Comparison of ENCODE assay signal across 28 cellular contexts in the genomic region with DNA sequence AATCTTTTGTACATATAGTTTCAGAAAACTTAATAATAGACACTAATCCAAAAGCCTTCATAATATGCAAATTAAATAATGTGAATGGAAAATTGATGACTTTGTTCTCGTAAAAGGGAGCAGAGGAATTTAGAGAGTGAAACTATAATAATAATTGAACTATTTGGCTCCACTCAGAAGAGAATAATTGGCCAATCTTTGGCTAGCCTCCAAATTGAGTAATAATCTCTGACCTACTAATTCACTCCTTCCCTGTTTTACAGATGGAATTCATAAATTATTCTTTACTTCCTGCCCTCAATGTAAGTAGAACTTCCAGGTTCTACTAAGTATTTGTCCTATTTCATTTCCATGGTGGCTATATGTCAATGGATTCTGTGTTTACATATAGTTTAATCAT. TPM values are rescaled to one million over a fixed set of nuclear protein-coding genes. Genes with fewer than 3 reads are reported as not detected.
DNase-seq lines count a peak whose midpoint lies in the region; ATAC-seq, FAIRE-seq and TF ChIP-seq lines count a peak whose summit lies in the region.
"Had no signal": no experiment of that assay in that cellular context is flagged by ENCODE, and none has a peak within 500 bp of the region (broad histone marks: within the 10 kb centered on the region; RNA-seq: fewer than 3 reads in every experiment).

No MANE protein-coding gene starts in this region.

- H4K20me1 ChIP-seq in GM23248 (ENCODE audit: insufficient read depth): no peaks in the 10 kb centered on the region

- intact Hi-C loops in dorsolateral prefrontal cortex (cut with DNase I): no loop called here

- no peak for ATAC-seq in GM18873 (IDR thresholded peaks at IDR 0.05; ENCODE audit: low FRiP score, unreplicated experiment)
- ATAC-seq: gastroesophageal sphincter; natural killer cell treated with Interleukin-12 subunit alpha and Interleukin-12 subunit beta and Interleukin-15 and Interleukin-18, amount 100 ng/mL, for 72 hours; right cardiac atrium had no signal

- WGBS in GM23248 (ENCODE audit: low coverage in 1 of 2, low lambda C conversion rate in 2 of 2, missing lambda C conversion rate in 2 of 2), 2 experiments: 5 to 11% methylated on average over 1 of the region's 1 CpG

- DNase-seq in GM23248 (peak; percentile 22), NOMO-1 (lab: John Stamatoyannopoulos, UW; ENCODE audit: unreplicated experiment in 2 of 2) (peak; percentile 38 to 72), bronchial epithelial cell (ENCODE audit: low read depth) (peak; percentile 74), foreskin fibroblast (peak; percentile 6 to 54), dorsolateral prefrontal cortex (no peak), DMS53 (lab: John Stamatoyannopoulos, UW) (no peak)
- DNase-seq in activated T-cell treated with anti-CD3 and anti-CD28 coated beads, Interleukin-2, amount 50 U/mL, for 48 hours: no peak
- DNase-seq: ACHN; activated naive CD4-positive, alpha-beta T cell treated with anti-CD3 and anti-CD28 coated beads for 36 hours; activated T-cell treated with anti-CD3 and anti-CD28 coated beads, Interleukin-2, amount 50 U/mL, for 1 hour; aorta; H7; hypothalamus; NCI-H2081 treated with DMSO at 0.1 percent for 48 hours; right cardiac atrium; stimulated activated CD4-positive, alpha-beta T cell treated with anti-CD3 and anti-CD28 coated beads, Interleukin-12 subunit alpha, Interleukin-12 subunit beta, amount 100 ng/mL, for 4 hours; stimulated activated CD4-positive, alpha-beta T cell treated with anti-CD3 and anti-CD28 coated beads, Interleukin-4, amount 100 ng/mL, for 4 hours; stimulated activated naive CD4-positive, alpha-beta T cell had no signal

- H3K27ac ChIP-seq in GM23248 (no peak overlapping the region), dorsolateral prefrontal cortex (peak overlapping the region in 12 of 59 donors; percentile 8 to 73 (median 28))
- H3K27ac ChIP-seq: C4-2B, gastroesophageal sphincter, SJSA1, thoracic aorta, vagina had no signal

- in situ Hi-C loops in GM23248 (cut with MboI): no loop called here

- peaks cover 19% of the 10 kb centered on the region for H3K4me1 ChIP-seq in GM23248 (ENCODE audit: insufficient read depth)
- H3K4me1 ChIP-seq: gastroesophageal sphincter, SJSA1, vagina had no signal

- H3K4me2 ChIP-seq in GM23248 (ENCODE audit: unreplicated experiment): no peak overlapping the region

- H3K79me2 ChIP-seq in GM23248 (ENCODE audit: insufficient read depth): no peaks in the 10 kb centered on the region

- peaks cover 16% of the 10 kb centered on the region for H3F3A ChIP-seq in GM23248 (ENCODE audit: insufficient read depth)

- no peaks in the 10 kb centered on the region for H3K36me3 ChIP-seq in GM23248 (ENCODE audit: low read depth)
- H3K36me3 ChIP-seq in bronchial epithelial cell (ENCODE audit: control insufficient read depth, insufficient read depth, low read length): no peaks in the 10 kb centered on the region
- H3K36me3 ChIP-seq: gastroesophageal sphincter, SJSA1, thoracic aorta, vagina had no signal

- no peak overlapping the region for H3K9ac ChIP-seq in GM23248
- H3K9ac ChIP-seq: parathyroid adenoma had no signal

- TF ChIP-seq CTCF in bronchial epithelial cell (IDR thresholded peaks at IDR 0.05; ENCODE audit: insufficient read depth, low read length, severe bottlenecking) (no peak), foreskin fibroblast (IDR thresholded peaks at IDR 0.05; ENCODE audit: low read depth, low read length) (no peak), dorsolateral prefrontal cortex (IDR thresholded peaks at IDR 0.05 in 54 of 56, conservative IDR thresholded peaks at IDR 0.05 in 2 of 56; ENCODE audit: low read depth in 1 of 56, partially characterized antibody in 56 of 56) (no peak)

- H3K27me3 ChIP-seq in GM23248 (replicated peaks; ENCODE audit: insufficient read depth) (peaks cover 5% of the 10 kb centered on the region; the same call in 1 of the 2 replicates), bronchial epithelial cell (ENCODE audit: control insufficient read depth, insufficient read depth, low read length) (no peaks in the 10 kb centered on the region), dorsolateral prefrontal cortex (no peaks in the 10 kb centered on the region)
- H3K27me3 ChIP-seq: gastroesophageal sphincter, vagina had no signal

- H2AFZ ChIP-seq in GM23248: no peak overlapping the region
- H2AFZ ChIP-seq: parathyroid adenoma had no signal

- H3K9me3 ChIP-seq in GM23248 (ENCODE audit: low read depth): no peaks in the 10 kb centered on the region
- H3K9me3 ChIP-seq: gastroesophageal sphincter, SJSA1, thoracic aorta, vagina had no signal

- H3K9me2 ChIP-seq in GM23248 (ENCODE audit: insufficient read depth): no peaks in the 10 kb centered on the region

- no peak for FAIRE-seq in bronchial epithelial cell (lab: Jason Lieb, UNC)
- FAIRE-seq: D721Med, GM12891 had no signal

- no peak overlapping the region for H3K4me3 ChIP-seq in GM23248
- no peak overlapping the region for H3K4me3 ChIP-seq in bronchial epithelial cell (ENCODE audit: low read depth, low read length)
- no peak overlapping the region for H3K4me3 ChIP-seq in foreskin fibroblast (ENCODE audit: low read depth in 1 of 2, low read length in 2 of 2)
- H3K4me3 ChIP-seq in dorsolateral prefrontal cortex: peak overlapping the region in 1 of 59 donors; percentile 6
- H3K4me3 ChIP-seq: gastroesophageal sphincter, SJSA1, thoracic aorta, vagina had no signal

RNA-seq across cellular contexts. Expression of gene TRIM9, which starts 15.8 kb away (rescaled TPM):
- 0.32 TPM in 1 of 2 replicates, not detected in the other for total RNA-seq in GM23248 (2014; rRNA removed; shearing (Covaris generic))
- polyA plus RNA-seq in GM23248 (2016; fragmentation: Nextera tagmentation; extraction: Ambion mirVana): 0.25 TPM in 1 of 2 replicates, not detected in the other
- total RNA-seq in bronchial epithelial cell: under 0.01 and 0.26 TPM in 2 replicates
- 100 to 1,000 TPM; 145 to 347 (median 241) TPM for total RNA-seq in dorsolateral prefrontal cortex
- total RNA-seq: SJSA1 had no signal

Comparison
In these comparisons a context has a peak if more than half of its experiments do, and no peak if none do; other contexts are left out.
1. DNase-seq: peak in GM23248 (single experiment), NOMO-1 (2 of 2), bronchial epithelial cell (single experiment) and foreskin fibroblast (2 of 2); none in activated T-cell treated with anti-CD3 and anti-CD28 coated beads, Interleukin-2, amount 50 U/mL, for 48 hours (0 of 2), dorsolateral prefrontal cortex (0 of 10) and DMS53 (single experiment).
2. RNA of gene TRIM9, which starts 15.8 kb away (total RNA-seq): 145 to 347 TPM in dorsolateral prefrontal cortex; 0.32 TPM in GM23248 and under 0.01 to 0.26 TPM in bronchial epithelial cell; every median in the first group is over 100 times any median in the second.